In the genomic region with DNA sequence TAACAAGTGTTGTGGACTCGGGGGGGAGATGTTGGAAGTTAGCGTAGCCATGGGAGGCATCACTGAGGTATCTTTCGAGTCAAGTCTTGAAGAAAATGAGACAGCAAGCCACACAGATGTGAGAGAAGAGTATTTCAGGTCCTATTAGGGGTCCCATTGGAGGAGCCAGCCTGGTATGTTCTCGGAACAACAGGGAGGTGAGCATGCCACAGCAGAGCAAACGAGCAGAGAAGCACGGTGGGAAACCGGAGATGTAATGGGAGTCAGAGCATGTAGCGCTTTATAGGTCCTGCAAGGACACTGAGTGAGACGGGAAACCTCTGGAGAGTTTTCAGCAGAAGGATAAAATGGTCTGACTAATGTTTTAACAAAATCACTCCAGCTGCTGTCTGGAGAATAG, we compare ENCODE assay signal across 22 cellular contexts.
"Had no signal": no experiment of that assay in that cellular context is flagged by ENCODE, and none has a peak within 500 bp of the region (broad histone marks: within the 10 kb centered on the region; RNA-seq: fewer than 3 reads in every experiment).

No MANE protein-coding gene starts in this region.

- H3K4me3 ChIP-seq: MG63, Peyer's patch, SJSA1 had no signal

- H3K9me3 ChIP-seq: MG63, Peyer's patch, SJSA1 had no signal

- H3K27ac ChIP-seq: KMS-11, Peyer's patch, SJSA1 had no signal

- ATAC-seq: activated CD4-positive, CD25-positive, alpha-beta regulatory T cell treated with anti-CD3 and anti-CD28 coated beads, Interleukin-2, amount 50 U/mL, for 24 hours; activated CD8-positive, alpha-beta T cell treated with anti-CD3 and anti-CD28 coated beads for 36 hours; activated T-cell treated with anti-CD3 and anti-CD28 coated beads, Interleukin-2, amount 50 U/mL, for 72 hours; SK-N-SH treated with all-trans-retinoic acid at 6 μM for 48 hours had no signal

- DNase-seq: activated CD4-positive, alpha-beta T cell treated with anti-CD3 and anti-CD28 coated beads for 4 hours; activated CD8-positive, alpha-beta memory T cell treated with anti-CD3 and anti-CD28 coated beads, Interleukin-2, amount 50 U/mL, for 4 hours; activated CD8-positive, alpha-beta T cell treated with anti-CD3 and anti-CD28 coated beads for 36 hours; activated gamma-delta T cell treated with Interleukin-2 at 50 U/mL for 16 hours; activated naive CD4-positive, alpha-beta T cell treated with anti-CD3 and anti-CD28 coated beads, Interleukin-2, amount 10 ng/mL, durations not matched to agents 7 days and 5 days; activated naive CD8-positive, alpha-beta T cell treated with anti-CD3 and anti-CD28 coated beads for 36 hours; activated T-cell treated with anti-CD3 and anti-CD28 coated beads, Interleukin-2, amount 50 U/mL, for 72 hours; cerebellar nuclear complex; MG63; NCI-H1105; NCI-H1436; NCI-H1694 treated with DMSO at 0.1 percent for 48 hours; NCI-H2029 treated with DMSO at 0.1 percent for 48 hours; NCI-H446; NCI-H524; NCI-H748 treated with DMSO at 0.1 percent for 48 hours; Peyer's patch; SHP77 had no signal
